10 cellular contexts compared by ENCODE assay signal in genomic region chr14:91350483-91350812, GRCh38.
DNase-seq lines count a peak whose midpoint lies in the region; ATAC-seq and TF ChIP-seq lines count a peak whose summit lies in the region.
"Had no signal": no experiment of that assay in that cellular context is flagged by ENCODE, and none has a peak within 500 bp of the region (broad histone marks: within the 10 kb centered on the region; RNA-seq: fewer than 3 reads in every experiment).

No MANE protein-coding gene starts in this region.

- peaks cover 72% of the 10 kb centered on the region for H3K4me1 Mint-ChIP-seq in T-helper 17 cell
- H3K4me1 Mint-ChIP-seq in nephron progenitor cell = peaks cover 78% of the 10 kb centered on the region
- peaks cover 31% of the 10 kb centered on the region for H3K4me1 Mint-ChIP-seq in endothelial cell (ENCODE audit: unreplicated experiment)

- dilution Hi-C loops in mammary epithelial cell (cut with HindIII; ENCODE audit: low sequenced_read_pairs) = no loop called here

- ATAC-seq in GM18867 (IDR thresholded peaks at IDR 0.05; ENCODE audit: unreplicated experiment) (peak; percentile 4), HG02610 (IDR thresholded peaks at IDR 0.05; ENCODE audit: unreplicated experiment) (peak; percentile 0), T-helper 17 cell (no peak)

- TF ChIP-seq CTCF in nephron progenitor cell (IDR thresholded peaks at IDR 0.05) = no peak
- TF ChIP-seq CTCF in endothelial cell (IDR thresholded peaks at IDR 0.05; ENCODE audit: unreplicated experiment) = no peak
- no peak for TF ChIP-seq CTCF in mammary epithelial cell (conservative IDR thresholded peaks at IDR 0.05 in 1 of 2, IDR thresholded peaks at IDR 0.05 in 1 of 2; ENCODE audit: extremely low read depth in 1 of 2, insufficient read depth in 1 of 2, low read depth in 1 of 2, low read length in 2 of 2)
- TF ChIP-seq CTCF in thyroid gland (IDR thresholded peaks at IDR 0.05) = no peak

- H3K9ac ChIP-seq in mammary epithelial cell (ENCODE audit: insufficient read depth, low read length) = no peak overlapping the region

- H3K27me3 Mint-ChIP-seq in T-helper 17 cell (no peaks in the 10 kb centered on the region), nephron progenitor cell (ENCODE audit: low read depth, poor library complexity) (no peaks in the 10 kb centered on the region), endothelial cell (ENCODE audit: unreplicated experiment) (peaks cover 3% of the 10 kb centered on the region)

- TF ChIP-seq POLR2A in thyroid gland (IDR thresholded peaks at IDR 0.05) = no peak

- H3K36me3 ChIP-seq in mammary epithelial cell (ENCODE audit: insufficient read depth, low read length) (no peaks in the 10 kb centered on the region), thyroid gland (no peaks in the 10 kb centered on the region)

- WGBS in mammary epithelial cell (ENCODE audit: low coverage, missing lambda C conversion rate) = 93% methylated on average over 1 of the region's 1 CpG
- 82 to 90% methylated on average over 1 of the region's 1 CpG for WGBS in thyroid gland, 2 donors

- no peaks in the 10 kb centered on the region for H3K9me3 ChIP-seq in T-helper 17 cell (ENCODE audit: control insufficient read depth, low read length, poor library complexity, severe bottlenecking)
- H3K9me3 ChIP-seq in mammary epithelial cell (replicated peaks; ENCODE audit: insufficient read depth, low read length) = no peaks in the 10 kb centered on the region
- H3K9me3 ChIP-seq in thyroid gland = no peaks in the 10 kb centered on the region

- no peaks in the 10 kb centered on the region for H3K79me2 ChIP-seq in mammary epithelial cell (ENCODE audit: insufficient read depth, low read length)

- intact Hi-C loops in mammary epithelial cell (cut with micrococcal nuclease) (no loop called here), thyroid gland (cut with DNase I) (no loop called here)

- peaks cover 5% of the 10 kb centered on the region for H3K9me3 Mint-ChIP-seq in nephron progenitor cell
- no peaks in the 10 kb centered on the region for H3K9me3 Mint-ChIP-seq in endothelial cell (ENCODE audit: unreplicated experiment)

- H3K27ac Mint-ChIP-seq in T-helper 17 cell = peak overlapping the region; percentile 99
- peak overlapping the region; percentile 61 for H3K27ac Mint-ChIP-seq in nephron progenitor cell
- no peak overlapping the region for H3K27ac Mint-ChIP-seq in endothelial cell (ENCODE audit: unreplicated experiment)

- DNase-seq in T-helper 17 cell (no peak), nephron progenitor cell (no peak), endothelial cell (ENCODE audit: low spot score) (no peak), DMS53 treated with DMSO at 0.1 percent for 48 hours (lab: John Stamatoyannopoulos, UW; ENCODE audit: unreplicated experiment) (no peak), mammary epithelial cell (no peak), thyroid gland (no peak)
- DNase-seq: cerebellar nuclear complex, kidney had no signal

- H3K4me1 ChIP-seq in mammary epithelial cell (ENCODE audit: insufficient read depth, low read length) = no peaks in the 10 kb centered on the region
- peaks cover 11 to 16% of the 10 kb centered on the region in 2 donors for H3K4me1 ChIP-seq in thyroid gland

- no peak overlapping the region for H3K4me2 ChIP-seq in mammary epithelial cell (ENCODE audit: insufficient read depth, low read depth, low read length)

- in situ Hi-C loops in mammary epithelial cell (cut with MboI; ENCODE audit: low sequenced_read_pairs in 2 of 2) = no loop called here

- H3K4me3 Mint-ChIP-seq in T-helper 17 cell (peak overlapping the region; percentile 93), nephron progenitor cell (no peak overlapping the region), endothelial cell (ENCODE audit: unreplicated experiment) (no peak overlapping the region)

- CTCF ChIA-PET in mammary epithelial cell (lab: Charles Lee; ENCODE audit: low non-redundant PET) = no interaction called here

- H3K4me3 ChIP-seq in mammary epithelial cell (replicated peaks in 1 of 3; ENCODE audit: insufficient read depth in 1 of 3, low read depth in 2 of 3, low read length in 3 of 3) (no peak overlapping the region), thyroid gland (replicated peaks in 1 of 3) (no peak overlapping the region)

- no peak overlapping the region for H2AFZ ChIP-seq in mammary epithelial cell (ENCODE audit: low read depth, low read length)

- H3K27ac ChIP-seq in mammary epithelial cell (ENCODE audit: insufficient read depth, low read depth, low read length) (no peak overlapping the region), thyroid gland (no peak overlapping the region)

- H4K20me1 ChIP-seq in mammary epithelial cell (ENCODE audit: insufficient read depth, low read length) = no peaks in the 10 kb centered on the region

- H3K27me3 ChIP-seq in mammary epithelial cell (ENCODE audit: insufficient read depth, low read length) (no peaks in the 10 kb centered on the region), thyroid gland (no peaks in the 10 kb centered on the region)

- no TSS peak for BruUV-seq in mammary epithelial cell (replicated peaks; lab: Mats Ljungman, UMichigan)

- H3K36me3 Mint-ChIP-seq in T-helper 17 cell (ENCODE audit: low read depth) (peaks cover 3% of the 10 kb centered on the region), nephron progenitor cell (ENCODE audit: low read depth) (peaks cover 34% of the 10 kb centered on the region), endothelial cell (ENCODE audit: low read depth, unreplicated experiment) (peaks cover 8% of the 10 kb centered on the region)
